In genomic region chr15:48965972-48966371, GRCh38 we compare ENCODE assay signal across 8 cellular contexts. TPM values are rescaled to one million over a fixed set of nuclear protein-coding genes. Genes with fewer than 3 reads are reported as not detected.
DNase-seq lines count a peak whose midpoint lies in the region; ATAC-seq and TF ChIP-seq lines count a peak whose summit lies in the region.

No MANE protein-coding gene starts in this region.

- no peaks in the 10 kb centered on the region for H3K36me3 ChIP-seq in BE2C

- no peak overlapping the region for H3K4me3 ChIP-seq in BE2C (ENCODE audit: low read depth, low read length)

- ATAC-seq in GM18909 (IDR thresholded peaks at IDR 0.05; ENCODE audit: poor library complexity, unreplicated experiment) (peak; percentile 70), HG03159 (IDR thresholded peaks at IDR 0.05; ENCODE audit: unreplicated experiment) (peak; percentile 53), omental fat pad (ENCODE audit: low FRiP score) (no peak)

- DNase-seq in BE2C (peak; percentile 60), SW480 (ENCODE audit: low spot score) (peak; percentile 21), left kidney (ENCODE audit: low read depth, low spot score) (peak; percentile 42), NCI-H1930 (lab: John Stamatoyannopoulos, UW) (no peak), OCI-M2 (lab: John Stamatoyannopoulos, UW; ENCODE audit: unreplicated experiment) (no peak), omental fat pad (ENCODE audit: low spot score) (no peak)

- TF ChIP-seq CTCF in BE2C (IDR thresholded peaks at IDR 0.05; ENCODE audit: low read depth, low read length) (peak; percentile 23; the same call in 1 of the 2 replicates), omental fat pad (IDR thresholded peaks at IDR 0.05) (no peak)

- H3K27me3 ChIP-seq in BE2C: no peaks in the 10 kb centered on the region

- H3K4me1 ChIP-seq in BE2C: no peaks in the 10 kb centered on the region

- no peaks in the 10 kb centered on the region for H3K9me3 ChIP-seq in BE2C

RNA-seq across cellular contexts. Expression of gene SHC4, which starts 2.3 kb away (rescaled TPM):
- 0.82 TPM for polyA plus RNA-seq in BE2C (2012; ENCODE audit: insufficient read depth, insufficient read length, low read depth)
- total RNA-seq in omental fat pad: 1 to 10 TPM in 2 of 4 donors, under 1 TPM in 1, not detected in 1; 0.48 to 2.2 (median 1.2) TPM

Comparison
In these comparisons a context has a peak if more than half of its experiments do, and no peak if none do; other contexts are left out.
1. DNase-seq: peak in BE2C (single experiment), SW480 (single experiment) and left kidney (single experiment); none in NCI-H1930 (0 of 2), OCI-M2 (single experiment) and omental fat pad (single experiment).